ENCODE assay signal across 13 cellular contexts in the genomic region with DNA sequence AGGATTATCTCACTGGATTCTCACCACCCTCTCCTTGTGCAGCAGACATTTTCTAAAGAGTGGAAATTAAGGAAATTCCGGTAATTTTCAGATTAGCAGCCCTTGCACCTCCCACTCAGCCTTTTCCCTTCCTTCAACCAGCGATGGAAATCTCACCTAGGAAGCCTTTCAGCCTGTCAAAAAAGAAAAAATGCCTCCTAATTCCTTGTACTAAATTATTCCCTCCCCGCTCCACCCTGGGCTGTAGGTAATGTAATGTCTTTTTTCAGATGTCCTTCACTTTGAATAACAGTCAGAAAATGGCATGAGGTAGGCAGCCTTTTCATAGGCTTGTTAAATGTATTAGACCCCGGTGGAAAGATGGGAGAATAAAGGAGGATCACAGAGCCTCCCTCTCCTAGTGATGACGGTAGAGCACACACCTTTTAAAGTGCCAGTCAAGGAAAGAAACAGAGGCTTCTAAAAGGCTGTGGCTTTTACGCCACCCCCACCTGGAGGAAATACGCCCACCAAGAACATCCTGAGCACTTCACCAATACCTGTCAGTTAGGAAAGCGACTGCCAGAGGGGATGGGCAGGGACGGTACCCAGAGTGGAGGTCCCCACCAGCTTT.
DNase-seq lines count a peak whose midpoint lies in the region; ATAC-seq and TF ChIP-seq lines count a peak whose summit lies in the region.
"Had no signal": no experiment of that assay in that cellular context is flagged by ENCODE, and none has a peak within 500 bp of the region (broad histone marks: within the 10 kb centered on the region; RNA-seq: fewer than 3 reads in every experiment).

No MANE protein-coding gene starts in this region.

- H3K79me1 ChIP-seq in mesenchymal stem cell (replicated peaks; ENCODE audit: low read length, poor library complexity, severe bottlenecking): no peaks in the 10 kb centered on the region

- peaks cover 0 to 46% of the 10 kb centered on the region in 2 experiments for H3K27me3 ChIP-seq in mesenchymal stem cell (ENCODE audit: control insufficient read depth in 1 of 2, insufficient read depth in 1 of 2, low read length in 2 of 2)

- H4K91ac ChIP-seq in mesenchymal stem cell (ENCODE audit: low read length): no peak overlapping the region

- no peak for ATAC-seq in natural killer cell
- ATAC-seq in natural killer cell treated with Interleukin-12 subunit alpha and Interleukin-12 subunit beta and Interleukin-15 and Interleukin-18, amount 100 ng/mL, for 72 hours: no peak
- ATAC-seq in T-helper 17 cell: no peak
- ATAC-seq: psoas muscle had no signal

- H3K4me2 ChIP-seq in mesenchymal stem cell (ENCODE audit: low read length, poor library complexity, severe bottlenecking): no peak overlapping the region

- no peaks in the 10 kb centered on the region for H3K9me3 Mint-ChIP-seq in natural killer cell
- no peaks in the 10 kb centered on the region for H3K9me3 Mint-ChIP-seq in natural killer cell treated with Interleukin-12 subunit alpha and Interleukin-12 subunit beta and Interleukin-15 and Interleukin-18, amount 100 ng/mL, for 72 hours
- no peaks in the 10 kb centered on the region for H3K9me3 Mint-ChIP-seq in endothelial cell (ENCODE audit: unreplicated experiment)

- no peak overlapping the region for H3K9ac ChIP-seq in mesenchymal stem cell (ENCODE audit: low read length)

- H3K18ac ChIP-seq in mesenchymal stem cell (ENCODE audit: low read depth in 1 of 2, low read length in 2 of 2): no peak overlapping the region

- H3K23ac ChIP-seq in mesenchymal stem cell (ENCODE audit: low read length in 2 of 2): no peak overlapping the region

- H3K4me1 Mint-ChIP-seq in natural killer cell: peaks cover 29 to 36% of the 10 kb centered on the region in 2 donors
- H3K4me1 Mint-ChIP-seq in natural killer cell treated with Interleukin-12 subunit alpha and Interleukin-12 subunit beta and Interleukin-15 and Interleukin-18, amount 100 ng/mL, for 72 hours (ENCODE audit: low read depth in 2 of 2): peaks cover 25 to 26% of the 10 kb centered on the region in 2 donors
- peaks cover 34% of the 10 kb centered on the region for H3K4me1 Mint-ChIP-seq in T-helper 17 cell
- peaks cover 11% of the 10 kb centered on the region for H3K4me1 Mint-ChIP-seq in endothelial cell (ENCODE audit: unreplicated experiment)

- H3K4me1 ChIP-seq in mesenchymal stem cell (ENCODE audit: control insufficient read depth, insufficient read depth, low read depth, low read length): peaks cover 18% of the 10 kb centered on the region
- H3K4me1 ChIP-seq: psoas muscle had no signal

- H3K27ac Mint-ChIP-seq in natural killer cell (peak overlapping the region in 1 of 2 donors; percentile 85), T-helper 17 cell (peak overlapping the region; percentile 88), endothelial cell (ENCODE audit: unreplicated experiment) (no peak overlapping the region)
- H3K27ac Mint-ChIP-seq in natural killer cell treated with Interleukin-12 subunit alpha and Interleukin-12 subunit beta and Interleukin-15 and Interleukin-18, amount 100 ng/mL, for 72 hours: no peak overlapping the region

- no peak overlapping the region for H3K4ac ChIP-seq in mesenchymal stem cell (ENCODE audit: low read depth in 1 of 2, low read length in 2 of 2)

- H2BK12ac ChIP-seq in mesenchymal stem cell (ENCODE audit: low read length in 2 of 2): no peak overlapping the region

- H2BK120ac ChIP-seq in mesenchymal stem cell (ENCODE audit: low read depth, low read length): no peak overlapping the region

- peak overlapping the region; percentile 40 for H3K4me3 Mint-ChIP-seq in natural killer cell
- H3K4me3 Mint-ChIP-seq in natural killer cell treated with Interleukin-12 subunit alpha and Interleukin-12 subunit beta and Interleukin-15 and Interleukin-18, amount 100 ng/mL, for 72 hours: no peak overlapping the region
- peak overlapping the region; percentile 64 for H3K4me3 Mint-ChIP-seq in T-helper 17 cell
- H3K4me3 Mint-ChIP-seq in endothelial cell (ENCODE audit: unreplicated experiment): no peak overlapping the region

- no peak overlapping the region for H3K14ac ChIP-seq in mesenchymal stem cell (ENCODE audit: low read length in 2 of 2)

- H2AFZ ChIP-seq in mesenchymal stem cell (ENCODE audit: low read depth, low read length): no peak overlapping the region

- no peak for DNase-seq in natural killer cell
- no peak for DNase-seq in natural killer cell treated with Interleukin-12 subunit alpha and Interleukin-12 subunit beta and Interleukin-15 and Interleukin-18, amount 100 ng/mL, for 72 hours (ENCODE audit: low spot score)
- DNase-seq in T-helper 17 cell: no peak
- no peak for DNase-seq in mesenchymal stem cell
- no peak for DNase-seq in inferior parietal cortex (ENCODE audit: extremely low spot score)
- no peak for DNase-seq in NCI-H446 (lab: John Stamatoyannopoulos, UW)
- no peak for DNase-seq in endothelial cell (ENCODE audit: low spot score)
- DNase-seq: central memory CD4-positive, alpha-beta T cell; kidney; NCI-H1105; NCI-H524 treated with DMSO at 0.1 percent for 48 hours; psoas muscle had no signal

- no peak overlapping the region for H3K27ac ChIP-seq in mesenchymal stem cell (ENCODE audit: low read length, poor library complexity, severe bottlenecking)
- H3K27ac ChIP-seq: C4-2B, psoas muscle had no signal

- H3K36me3 Mint-ChIP-seq in natural killer cell (peaks cover 6% of the 10 kb centered on the region), T-helper 17 cell (ENCODE audit: low read depth) (no peaks in the 10 kb centered on the region), endothelial cell (ENCODE audit: low read depth, unreplicated experiment) (no peaks in the 10 kb centered on the region)
- H3K36me3 Mint-ChIP-seq in natural killer cell treated with Interleukin-12 subunit alpha and Interleukin-12 subunit beta and Interleukin-15 and Interleukin-18, amount 100 ng/mL, for 72 hours: no peaks in the 10 kb centered on the region

- WGBS in mesenchymal stem cell: 79% methylated on average over 8 of the region's 9 CpGs

- no peak overlapping the region for H2AK5ac ChIP-seq in mesenchymal stem cell (ENCODE audit: low read length, severe bottlenecking)

- intact Hi-C loops in natural killer cell (cut with micrococcal nuclease): no loop called here

- H2BK5ac ChIP-seq in mesenchymal stem cell (ENCODE audit: low read depth, low read length, poor library complexity, severe bottlenecking): no peak overlapping the region

- H3K36me3 ChIP-seq in mesenchymal stem cell (ENCODE audit: control insufficient read depth in 1 of 2, insufficient read depth in 2 of 2, low read depth in 1 of 2, low read length in 2 of 2): no peaks in the 10 kb centered on the region

- no peak overlapping the region for H2BK15ac ChIP-seq in mesenchymal stem cell (ENCODE audit: low read depth, poor library complexity, severe bottlenecking)

- TF ChIP-seq CTCF in natural killer cell (IDR thresholded peaks at IDR 0.05) (no peak), endothelial cell (IDR thresholded peaks at IDR 0.05; ENCODE audit: unreplicated experiment) (no peak)

- peaks cover 0 to 8% of the 10 kb centered on the region in 2 donors for H3K27me3 Mint-ChIP-seq in natural killer cell (ENCODE audit: low read depth in 2 of 2)
- H3K27me3 Mint-ChIP-seq in natural killer cell treated with Interleukin-12 subunit alpha and Interleukin-12 subunit beta and Interleukin-15 and Interleukin-18, amount 100 ng/mL, for 72 hours: peaks cover 0 to 8% of the 10 kb centered on the region in 2 donors
- H3K27me3 Mint-ChIP-seq in T-helper 17 cell: peaks cover 5% of the 10 kb centered on the region
- H3K27me3 Mint-ChIP-seq in endothelial cell (ENCODE audit: unreplicated experiment): peaks cover 7% of the 10 kb centered on the region

- H3K9me3 ChIP-seq in T-helper 17 cell (ENCODE audit: control insufficient read depth, low read length, poor library complexity, severe bottlenecking) (no peaks in the 10 kb centered on the region), mesenchymal stem cell (ENCODE audit: control insufficient read depth, low read length) (no peaks in the 10 kb centered on the region)
- H3K9me3 ChIP-seq: psoas muscle had no signal

- H4K8ac ChIP-seq in mesenchymal stem cell (ENCODE audit: low read length): peak overlapping the region; percentile 57

- H3K4me3 ChIP-seq in mesenchymal stem cell (ENCODE audit: insufficient read depth in 1 of 2, low read depth in 1 of 2, low read length in 2 of 2): no peak overlapping the region
- H3K4me3 ChIP-seq: psoas muscle had no signal

Comparison
In these comparisons a context has a peak if more than half of its experiments do, and no peak if none do; other contexts are left out.
1. H3K4me3 Mint-ChIP-seq: peak in natural killer cell (single experiment) and T-helper 17 cell (single experiment); none in natural killer cell treated with Interleukin-12 subunit alpha and Interleukin-12 subunit beta and Interleukin-15 and Interleukin-18, amount 100 ng/mL, for 72 hours (single experiment) and endothelial cell (single experiment).